In genomic region chr16:87960851-87961250, GRCh38 we compare ENCODE assay signal across 16 cellular contexts. TPM values are rescaled to one million over a fixed set of nuclear protein-coding genes. Genes with fewer than 3 reads are reported as not detected.
DNase-seq lines count a peak whose midpoint lies in the region; ATAC-seq and TF ChIP-seq lines count a peak whose summit lies in the region.
"Had no signal": no experiment of that assay in that cellular context is flagged by ENCODE, and none has a peak within 500 bp of the region (broad histone marks: within the 10 kb centered on the region; RNA-seq: fewer than 3 reads in every experiment).

No MANE protein-coding gene starts in this region.

- no peaks in the 10 kb centered on the region for H3K27me3 Mint-ChIP-seq in activated T-cell treated with anti-CD3 and anti-CD28 coated beads, Interleukin-2, amount 50 U/mL, for 72 hours (ENCODE audit: low read depth)
- no peaks in the 10 kb centered on the region for H3K27me3 Mint-ChIP-seq in CD4-positive, CD25-positive, alpha-beta regulatory T cell
- no peaks in the 10 kb centered on the region for H3K27me3 Mint-ChIP-seq in activated naive CD8-positive, alpha-beta T cell treated with anti-CD3 and anti-CD28 coated beads, Interleukin-2, amount 50 U/mL, for 24 hours
- H3K27me3 Mint-ChIP-seq in mesothelial cell of epicardium (ENCODE audit: low read depth): no peaks in the 10 kb centered on the region

- no peak for TF ChIP-seq CTCF in mesothelial cell of epicardium (IDR thresholded peaks at IDR 0.05; ENCODE audit: unreplicated experiment)

- H3K4me3 ChIP-seq in CD4-positive, CD25-positive, alpha-beta regulatory T cell (ENCODE audit: low read depth, low read length): no peak overlapping the region
- H3K4me3 ChIP-seq: BLaER1 had no signal

- peak overlapping the region; percentile 21 for H3K27ac Mint-ChIP-seq in activated T-cell treated with anti-CD3 and anti-CD28 coated beads, Interleukin-2, amount 50 U/mL, for 72 hours
- peak overlapping the region in 2 of 3 donors; percentile 93 to 99 for H3K27ac Mint-ChIP-seq in CD4-positive, CD25-positive, alpha-beta regulatory T cell
- peak overlapping the region; percentile 84 for H3K27ac Mint-ChIP-seq in activated naive CD8-positive, alpha-beta T cell treated with anti-CD3 and anti-CD28 coated beads, Interleukin-2, amount 50 U/mL, for 24 hours
- H3K27ac Mint-ChIP-seq in mesothelial cell of epicardium: peak overlapping the region; percentile 22

- DNase-seq in activated T-cell treated with anti-CD3 and anti-CD28 coated beads, Interleukin-2, amount 50 U/mL, for 72 hours: no peak
- DNase-seq in activated T-cell treated with anti-CD3 and anti-CD28 coated beads for 4 hours (no peak), mesothelial cell of epicardium (ENCODE audit: low spot score in 2 of 2, unreplicated experiment in 2 of 2) (no peak), germinal center (ENCODE audit: low spot score) (no peak), NCI-H2227 treated with DMSO at 0.1 percent for 48 hours (lab: John Stamatoyannopoulos, UW) (no peak)
- DNase-seq in CD4-positive, CD25-positive, alpha-beta regulatory T cell: no peak
- DNase-seq in activated naive CD8-positive, alpha-beta T cell treated with anti-CD3 and anti-CD28 coated beads, Interleukin-2, amount 50 U/mL, for 24 hours: no peak
- DNase-seq: MV-4-11, NCI-H1694 treated with DMSO at 0.1 percent for 48 hours, NCI-H510A treated with DMSO at 0.1 percent for 48 hours, PC-3, RPMI8226, SHP77 treated with DMSO at 0.1 percent for 48 hours had no signal

- H3K9me3 ChIP-seq in CD4-positive, CD25-positive, alpha-beta regulatory T cell (ENCODE audit: control insufficient read depth in 2 of 2, low read length in 2 of 2): no peaks in the 10 kb centered on the region
- H3K9me3 ChIP-seq: BLaER1 had no signal

- no peaks in the 10 kb centered on the region for H3K9me3 Mint-ChIP-seq in activated T-cell treated with anti-CD3 and anti-CD28 coated beads, Interleukin-2, amount 50 U/mL, for 72 hours
- no peaks in the 10 kb centered on the region for H3K9me3 Mint-ChIP-seq in CD4-positive, CD25-positive, alpha-beta regulatory T cell
- H3K9me3 Mint-ChIP-seq in activated naive CD8-positive, alpha-beta T cell treated with anti-CD3 and anti-CD28 coated beads, Interleukin-2, amount 50 U/mL, for 24 hours: no peaks in the 10 kb centered on the region
- H3K9me3 Mint-ChIP-seq in mesothelial cell of epicardium: no peaks in the 10 kb centered on the region

- no peak for ATAC-seq in activated T-cell treated with anti-CD3 and anti-CD28 coated beads, Interleukin-2, amount 50 U/mL, for 72 hours (replicated peaks in 1 of 2)
- no peak for ATAC-seq in CD4-positive, CD25-positive, alpha-beta regulatory T cell (ENCODE audit: low read depth in 2 of 2)
- ATAC-seq in activated naive CD8-positive, alpha-beta T cell treated with anti-CD3 and anti-CD28 coated beads, Interleukin-2, amount 50 U/mL, for 24 hours: no peak
- ATAC-seq: PC-3 had no signal

- peak overlapping the region; percentile 39 for H3K27ac ChIP-seq in CD4-positive, CD25-positive, alpha-beta regulatory T cell (ENCODE audit: insufficient read depth, low read length, poor library complexity, severe bottlenecking)
- H3K27ac ChIP-seq: KMS-11 had no signal

- H3K36me3 Mint-ChIP-seq in activated T-cell treated with anti-CD3 and anti-CD28 coated beads, Interleukin-2, amount 50 U/mL, for 72 hours (ENCODE audit: insufficient read depth in 2 of 2): peaks cover 0 to 6% of the 10 kb centered on the region in 2 donors
- H3K36me3 Mint-ChIP-seq in CD4-positive, CD25-positive, alpha-beta regulatory T cell: peaks cover 13% of the 10 kb centered on the region
- H3K36me3 Mint-ChIP-seq in activated naive CD8-positive, alpha-beta T cell treated with anti-CD3 and anti-CD28 coated beads, Interleukin-2, amount 50 U/mL, for 24 hours (ENCODE audit: low read depth): peaks cover 26% of the 10 kb centered on the region
- peaks cover 6% of the 10 kb centered on the region for H3K36me3 Mint-ChIP-seq in mesothelial cell of epicardium

- H3K27me3 ChIP-seq in CD4-positive, CD25-positive, alpha-beta regulatory T cell (ENCODE audit: control insufficient read depth, insufficient read depth, low read length): no peaks in the 10 kb centered on the region
- H3K27me3 ChIP-seq: BLaER1 had no signal

- peaks cover 72% of the 10 kb centered on the region for H3K4me1 ChIP-seq in CD4-positive, CD25-positive, alpha-beta regulatory T cell (ENCODE audit: control insufficient read depth, insufficient read depth, low read length, poor library complexity, severe bottlenecking)

- peak overlapping the region; percentile 88 to 89 for H3K4me3 Mint-ChIP-seq in activated T-cell treated with anti-CD3 and anti-CD28 coated beads, Interleukin-2, amount 50 U/mL, for 72 hours
- peak overlapping the region; percentile 53 to 76 (median 62) for H3K4me3 Mint-ChIP-seq in CD4-positive, CD25-positive, alpha-beta regulatory T cell
- H3K4me3 Mint-ChIP-seq in activated naive CD8-positive, alpha-beta T cell treated with anti-CD3 and anti-CD28 coated beads, Interleukin-2, amount 50 U/mL, for 24 hours: no peak overlapping the region
- no peak overlapping the region for H3K4me3 Mint-ChIP-seq in mesothelial cell of epicardium

- H3K4me1 Mint-ChIP-seq in activated T-cell treated with anti-CD3 and anti-CD28 coated beads, Interleukin-2, amount 50 U/mL, for 72 hours (ENCODE audit: low read depth): peaks cover 90% of the 10 kb centered on the region
- peaks cover 32 to 95% (median 74%) of the 10 kb centered on the region in 4 donors for H3K4me1 Mint-ChIP-seq in CD4-positive, CD25-positive, alpha-beta regulatory T cell
- peaks cover 90% of the 10 kb centered on the region for H3K4me1 Mint-ChIP-seq in activated naive CD8-positive, alpha-beta T cell treated with anti-CD3 and anti-CD28 coated beads, Interleukin-2, amount 50 U/mL, for 24 hours
- peaks cover 65% of the 10 kb centered on the region for H3K4me1 Mint-ChIP-seq in mesothelial cell of epicardium

- H3K36me3 ChIP-seq in CD4-positive, CD25-positive, alpha-beta regulatory T cell (ENCODE audit: control insufficient read depth, insufficient read depth, low read length): peaks cover 4% of the 10 kb centered on the region

RNA-seq across cellular contexts. Expression of gene BANP, which starts 9.6 kb away (rescaled TPM):
- 10 to 100 TPM; 35.8 to 39.8 TPM for total RNA-seq in activated T-cell treated with anti-CD3 and anti-CD28 coated beads, Interleukin-2, amount 50 U/mL, for 72 hours
- total RNA-seq in CD4-positive, CD25-positive, alpha-beta regulatory T cell: 114 TPM
- polyA plus RNA-seq in CD4-positive, CD25-positive, alpha-beta regulatory T cell: 10 to 100 TPM; 20.4 to 27.6 (median 25.9) TPM
- total RNA-seq in mesothelial cell of epicardium: 41.2 to 44.9 TPM (median 43.6 TPM) in 3 replicates

RNA-seq across cellular contexts. Expression of gene CA5A, which starts 24.5 kb away (rescaled TPM):
- under 1 TPM in 1 of 2 donors, not detected in 1; 0.22 TPM for total RNA-seq in activated T-cell treated with anti-CD3 and anti-CD28 coated beads, Interleukin-2, amount 50 U/mL, for 72 hours
- not detected for total RNA-seq in CD4-positive, CD25-positive, alpha-beta regulatory T cell
- not detected for polyA plus RNA-seq in CD4-positive, CD25-positive, alpha-beta regulatory T cell
- not detected in 3 replicates for total RNA-seq in mesothelial cell of epicardium
- total RNA-seq: H4, PC-3 had no signal

Comparison
In these comparisons a context has a peak if more than half of its experiments do, and no peak if none do; other contexts are left out.
1. H3K27ac Mint-ChIP-seq: peak in every context shown above with its lines; median percentile 96 in CD4-positive, CD25-positive, alpha-beta regulatory T cell; 84 in activated naive CD8-positive, alpha-beta T cell treated with anti-CD3 and anti-CD28 coated beads, Interleukin-2, amount 50 U/mL, for 24 hours; 22 in mesothelial cell of epicardium; 21 in activated T-cell treated with anti-CD3 and anti-CD28 coated beads, Interleukin-2, amount 50 U/mL, for 72 hours.
2. H3K4me3 Mint-ChIP-seq: peak in activated T-cell treated with anti-CD3 and anti-CD28 coated beads, Interleukin-2, amount 50 U/mL, for 72 hours (2 of 2) and CD4-positive, CD25-positive, alpha-beta regulatory T cell (4 of 4); none in activated naive CD8-positive, alpha-beta T cell treated with anti-CD3 and anti-CD28 coated beads, Interleukin-2, amount 50 U/mL, for 24 hours (single experiment) and mesothelial cell of epicardium (single experiment).